1 cellular context compared by ENCODE assay signal in the genomic region with DNA sequence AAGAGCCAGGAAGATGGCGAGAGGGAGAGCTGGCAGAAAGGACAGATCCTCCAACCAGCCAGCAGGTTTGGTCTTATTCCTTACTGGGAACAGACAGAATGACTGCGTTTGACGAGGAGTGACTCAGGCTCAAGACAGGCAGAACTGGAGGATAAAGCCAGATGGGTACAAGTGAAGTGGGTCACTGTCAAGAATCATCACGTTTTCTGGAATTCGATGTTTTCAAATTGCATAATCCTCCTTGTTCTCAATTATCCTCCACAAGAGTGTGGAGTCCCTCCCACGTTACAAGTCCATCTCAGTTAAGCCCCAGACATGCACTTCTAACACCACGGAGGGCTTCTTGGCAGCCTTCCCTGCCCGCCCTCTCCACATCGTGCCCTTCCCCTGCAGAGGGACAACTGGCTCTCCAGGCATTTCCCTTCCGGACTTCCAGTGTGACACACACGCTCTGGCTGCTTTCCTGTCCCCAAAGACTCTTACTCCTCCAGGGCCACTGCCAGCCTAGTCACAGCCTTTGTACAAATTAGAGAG.
TF ChIP-seq lines count a peak whose summit lies in the region.

No MANE protein-coding gene starts in this region.

TF ChIP-seq in H1, 55 proteins besides CTCF, POLR2A, EP300 and RAD21 (continued from another document):
- TF ChIP-seq, protein P1, sequence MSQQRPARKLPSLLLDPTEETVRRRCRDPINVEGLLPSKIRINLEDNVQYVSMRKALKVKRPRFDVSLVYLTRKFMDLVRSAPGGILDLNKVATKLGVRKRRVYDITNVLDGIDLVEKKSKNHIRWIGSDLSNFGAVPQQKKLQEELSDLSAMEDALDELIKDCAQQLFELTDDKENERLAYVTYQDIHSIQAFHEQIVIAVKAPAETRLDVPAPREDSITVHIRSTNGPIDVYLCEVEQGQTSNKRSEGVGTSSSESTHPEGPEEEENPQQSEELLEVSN (IDR thresholded peaks at IDR 0.05), result no peak
- TF ChIP-seq SP2 (IDR thresholded peaks at IDR 0.05; ENCODE audit: low read length) (no peak), GTF2F1 (IDR thresholded peaks at IDR 0.05; ENCODE audit: borderline replicate concordance, low read depth, low read length) (no peak), CREB1 (IDR thresholded peaks at IDR 0.05) (no peak), YY1 (IDR thresholded peaks at IDR 0.05; ENCODE audit: low read depth, low read length) (no peak), PHF8 (conservative IDR thresholded peaks at IDR 0.05; ENCODE audit: low read depth, low read length) (no peak), GABPA (IDR thresholded peaks at IDR 0.05; ENCODE audit: borderline replicate concordance, insufficient read depth, low read length) (no peak), ASH2L (IDR thresholded peaks at IDR 0.05; ENCODE audit: low read length) (no peak), MAFK (IDR thresholded peaks at IDR 0.05; ENCODE audit: low read depth, low read length) (no peak), KDM4A (IDR thresholded peaks at IDR 0.05; ENCODE audit: low read depth, low read length, severe bottlenecking) (no peak), JUND (IDR thresholded peaks at IDR 0.05; ENCODE audit: low read length) (no peak), SIN3A (conservative IDR thresholded peaks at IDR 0.05 in 1 of 2, IDR thresholded peaks at IDR 0.05 in 1 of 2; ENCODE audit: low read depth in 1 of 2, low read length in 2 of 2) (no peak), FOSL1 (IDR thresholded peaks at IDR 0.05; ENCODE audit: insufficient read depth, low read depth, low read length) (no peak), CEBPB (IDR thresholded peaks at IDR 0.05; ENCODE audit: low read depth, low read length) (no peak)
